Comparison of ENCODE assay signal across 8 cellular contexts in the genomic region with DNA sequence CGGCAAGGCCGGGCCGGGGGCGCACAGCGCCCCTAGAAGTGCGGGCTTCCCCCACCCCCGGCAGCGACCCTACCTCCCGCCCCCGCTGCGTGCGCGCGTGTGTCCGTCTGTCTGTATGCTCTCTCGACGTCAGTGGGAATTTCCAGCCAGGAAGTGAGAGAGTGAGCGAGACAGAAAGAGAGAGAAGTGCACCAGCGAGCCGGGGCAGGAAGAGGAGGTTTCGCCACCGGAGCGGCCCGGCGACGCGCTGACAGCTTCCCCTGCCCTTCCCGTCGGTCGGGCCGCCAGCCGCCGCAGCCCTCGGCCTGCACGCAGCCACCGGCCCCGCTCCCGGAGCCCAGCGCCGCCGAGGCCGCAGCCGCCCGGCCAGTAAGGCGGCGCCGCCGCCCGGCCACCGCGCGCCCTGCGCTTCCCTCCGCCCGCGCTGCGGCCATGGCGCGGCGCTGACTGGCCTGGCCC. TPM values are rescaled to one million over a fixed set of nuclear protein-coding genes. Genes with fewer than 3 reads are reported as not detected.
DNase-seq lines count a peak whose midpoint lies in the region; ATAC-seq and TF ChIP-seq lines count a peak whose summit lies in the region.

A gene with protein sequence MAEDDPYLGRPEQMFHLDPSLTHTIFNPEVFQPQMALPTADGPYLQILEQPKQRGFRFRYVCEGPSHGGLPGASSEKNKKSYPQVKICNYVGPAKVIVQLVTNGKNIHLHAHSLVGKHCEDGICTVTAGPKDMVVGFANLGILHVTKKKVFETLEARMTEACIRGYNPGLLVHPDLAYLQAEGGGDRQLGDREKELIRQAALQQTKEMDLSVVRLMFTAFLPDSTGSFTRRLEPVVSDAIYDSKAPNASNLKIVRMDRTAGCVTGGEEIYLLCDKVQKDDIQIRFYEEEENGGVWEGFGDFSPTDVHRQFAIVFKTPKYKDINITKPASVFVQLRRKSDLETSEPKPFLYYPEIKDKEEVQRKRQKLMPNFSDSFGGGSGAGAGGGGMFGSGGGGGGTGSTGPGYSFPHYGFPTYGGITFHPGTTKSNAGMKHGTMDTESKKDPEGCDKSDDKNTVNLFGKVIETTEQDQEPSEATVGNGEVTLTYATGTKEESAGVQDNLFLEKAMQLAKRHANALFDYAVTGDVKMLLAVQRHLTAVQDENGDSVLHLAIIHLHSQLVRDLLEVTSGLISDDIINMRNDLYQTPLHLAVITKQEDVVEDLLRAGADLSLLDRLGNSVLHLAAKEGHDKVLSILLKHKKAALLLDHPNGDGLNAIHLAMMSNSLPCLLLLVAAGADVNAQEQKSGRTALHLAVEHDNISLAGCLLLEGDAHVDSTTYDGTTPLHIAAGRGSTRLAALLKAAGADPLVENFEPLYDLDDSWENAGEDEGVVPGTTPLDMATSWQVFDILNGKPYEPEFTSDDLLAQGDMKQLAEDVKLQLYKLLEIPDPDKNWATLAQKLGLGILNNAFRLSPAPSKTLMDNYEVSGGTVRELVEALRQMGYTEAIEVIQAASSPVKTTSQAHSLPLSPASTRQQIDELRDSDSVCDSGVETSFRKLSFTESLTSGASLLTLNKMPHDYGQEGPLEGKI (plus strand): TSS at position 184 of the 459 bp plus-strand sequence. CDS start 24,160 bp downstream, outside the sequence.

- H3K27me3 Mint-ChIP-seq in activated naive CD8-positive, alpha-beta T cell = no peaks in the 10 kb centered on the region

- TF ChIP-seq CTCF in cardiac muscle cell (IDR thresholded peaks at IDR 0.05; ENCODE audit: low read depth, low read length) = no peak
- no peak for TF ChIP-seq CTCF in upper lobe of left lung (IDR thresholded peaks at IDR 0.05)

- ATAC-seq in GM19452 (IDR thresholded peaks at IDR 0.05; ENCODE audit: unreplicated experiment) (peak; percentile 65), SK-N-SH treated with all-trans-retinoic acid at 6 μM for 48 hours (peak; percentile 23), upper lobe of left lung (ENCODE audit: low FRiP score in 2 of 2) (peak; percentile 58 to 82)

- H3K27ac Mint-ChIP-seq in activated naive CD8-positive, alpha-beta T cell = peak within 1 kb of the TSS; percentile 98

- intact Hi-C loops in posterior vena cava (cut with DNase I) = loop anchor here in 1 of 2 donors (10.0 kb wide), 1 partner anchor 74 kb away; no protein-coding TSS in a partner anchor

- TF ChIP-seq EP300 in upper lobe of left lung (IDR thresholded peaks at IDR 0.05) = peak in 1 of 4 donors; percentile 44

- peaks cover 7% of the 10 kb centered on the region for H3K9me3 Mint-ChIP-seq in activated naive CD8-positive, alpha-beta T cell (ENCODE audit: low read depth)

- H3K4me1 ChIP-seq in cardiac muscle cell (ENCODE audit: low read depth) (peaks cover 20% of the 10 kb centered on the region), upper lobe of left lung (peaks cover 19 to 52% (median 36%) of the 10 kb centered on the region in 4 donors)

- no peaks in the 10 kb centered on the region for H3K9me3 ChIP-seq in cardiac muscle cell (ENCODE audit: low read depth)
- no peaks in the 10 kb centered on the region for H3K9me3 ChIP-seq in upper lobe of left lung

- H3K4me1 Mint-ChIP-seq in activated naive CD8-positive, alpha-beta T cell (ENCODE audit: low read depth) = peaks cover 33% of the 10 kb centered on the region

- H3K27ac ChIP-seq in cardiac muscle cell (peak within 1 kb of the TSS; percentile 98), upper lobe of left lung (peak within 1 kb of the TSS; percentile 97 to 99 (median 98))

- WGBS in upper lobe of left lung, 2 donors = 2% methylated on average over 37 of the region's 60 CpGs; no CpG with 5 or more reads in 1 of the 2 donors

- H3K4me3 ChIP-seq in cardiac muscle cell = peak within 1 kb of the TSS; percentile 58
- peak within 1 kb of the TSS; percentile 74 to 91 (median 82) for H3K4me3 ChIP-seq in upper lobe of left lung

- peaks cover 14% of the 10 kb centered on the region for H3K36me3 Mint-ChIP-seq in activated naive CD8-positive, alpha-beta T cell

- H3K36me3 ChIP-seq in cardiac muscle cell (no peaks in the 10 kb centered on the region), upper lobe of left lung (no peaks in the 10 kb centered on the region)

- H3K4me3 Mint-ChIP-seq in activated naive CD8-positive, alpha-beta T cell = peak within 1 kb of the TSS; percentile 90

- peak; percentile 86 for DNase-seq in COLO668 (lab: John Stamatoyannopoulos, UW; ENCODE audit: unreplicated experiment)
- DNase-seq in HK-2 (ENCODE audit: unreplicated experiment) = peak; percentile 80
- peak; percentile 78 to 88 for DNase-seq in cardiac muscle cell (ENCODE audit: low read depth in 1 of 2, low spot score in 1 of 2)
- peak; percentile 91 for DNase-seq in posterior vena cava (ENCODE audit: low spot score)
- DNase-seq in upper lobe of left lung = peak; percentile 79 to 94

- H3K27me3 ChIP-seq in cardiac muscle cell (no peaks in the 10 kb centered on the region), upper lobe of left lung (no peaks in the 10 kb centered on the region)

- no peak for TF ChIP-seq POLR2A in upper lobe of left lung (IDR thresholded peaks at IDR 0.05)

TF ChIP-seq in SK-N-SH treated with all-trans-retinoic acid at 6 μM for 48 hours, 23 proteins besides CTCF, POLR2A, EP300 and RAD21:
- no peak for TF ChIP-seq GLIS3 (CRISPR knock-in tag; IDR thresholded peaks at IDR 0.05)
- no peak for TF ChIP-seq ZFP3 (CRISPR knock-in tag; IDR thresholded peaks at IDR 0.05)
- TF ChIP-seq TSHZ2 (CRISPR knock-in tag; IDR thresholded peaks at IDR 0.05) = no peak
- TF ChIP-seq TOX (CRISPR knock-in tag; IDR thresholded peaks at IDR 0.05; ENCODE audit: borderline replicate concordance) = no peak
- TF ChIP-seq ISL1 (CRISPR knock-in tag; IDR thresholded peaks at IDR 0.05) = no peak
- TF ChIP-seq ZC3H10 (CRISPR knock-in tag; IDR thresholded peaks at IDR 0.05) = no peak
- no peak for TF ChIP-seq SNAI2 (CRISPR knock-in tag; IDR thresholded peaks at IDR 0.05)
- no peak for TF ChIP-seq ZFP30 (CRISPR knock-in tag; IDR thresholded peaks at IDR 0.05)
- no peak for TF ChIP-seq OSR1 (CRISPR knock-in tag; IDR thresholded peaks at IDR 0.05)
- no peak for TF ChIP-seq PATZ1 (CRISPR knock-in tag; IDR thresholded peaks at IDR 0.05; ENCODE audit: borderline replicate concordance)
- TF ChIP-seq PPARA (CRISPR knock-in tag; IDR thresholded peaks at IDR 0.05; ENCODE audit: borderline replicate concordance) = no peak
- TF ChIP-seq CSRNP3 (CRISPR knock-in tag; IDR thresholded peaks at IDR 0.05) = no peak
- TF ChIP-seq TCF4 (CRISPR knock-in tag; IDR thresholded peaks at IDR 0.05; ENCODE audit: borderline replicate concordance) = no peak
- no peak for TF ChIP-seq ZNF70 (CRISPR knock-in tag; IDR thresholded peaks at IDR 0.05)
- TF ChIP-seq ZNF8 (CRISPR knock-in tag; IDR thresholded peaks at IDR 0.05) = no peak

RNA-seq across cellular contexts. Expression of the gene that starts here (rescaled TPM):
- 17.1 and 26.6 TPM in 2 replicates for total RNA-seq in cardiac muscle cell
- polyA plus RNA-seq in cardiac muscle cell = 15.5 and 21.8 TPM in 2 replicates
- 10 to 100 TPM; 31.4 to 35.7 TPM for total RNA-seq in posterior vena cava
- 10 to 100 TPM; 15.8 to 69.1 (median 39.1) TPM for total RNA-seq in upper lobe of left lung

Comparison
In these comparisons a context has a peak if more than half of its experiments do, and no peak if none do; other contexts are left out.
1. Peak in every context shown above with its lines: DNase-seq, ATAC-seq, H3K4me3 ChIP-seq and H3K27ac ChIP-seq.